8 cellular contexts compared by ENCODE assay signal in genomic region chr16:2883027-2883846, GRCh38. TPM values are rescaled to one million over a fixed set of nuclear protein-coding genes. Genes with fewer than 3 reads are reported as not detected.
DNase-seq lines count a peak whose midpoint lies in the region; ATAC-seq and TF ChIP-seq lines count a peak whose summit lies in the region.

A gene with protein sequence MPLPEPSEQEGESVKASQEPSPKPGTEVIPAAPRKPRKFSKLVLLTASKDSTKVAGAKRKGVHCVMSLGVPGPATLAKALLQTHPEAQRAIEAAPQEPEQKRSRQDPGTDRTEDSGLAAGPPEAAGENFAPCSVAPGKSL (plus strand): TSS chr16:2883215. CDS start chr16:2896450, 13,235 bp downstream.

- peaks cover 40% of the 10 kb centered on the region for H3K27me3 Mint-ChIP-seq in WTC11 (ENCODE audit: low read depth)

- no peak for TF ChIP-seq CTCF in AG04450 (IDR thresholded peaks at IDR 0.05; ENCODE audit: low read depth, low read length)
- TF ChIP-seq CTCF in WTC11 (IDR thresholded peaks at IDR 0.05): no peak
- no peak for TF ChIP-seq CTCF in cardiac fibroblast (IDR thresholded peaks at IDR 0.05; ENCODE audit: low read depth, low read length)

- H3K4me1 Mint-ChIP-seq in WTC11: peaks cover 6% of the 10 kb centered on the region

- POLR2A ChIA-PET in AG04450 (lab: Yijun Ruan, JAX) (interaction anchor here (0.7 to 2.4 kb wide), 8 partner anchors 15 to 201 kb away, joined by 3 to 16 read pairs (median 6); partner anchors contain the start of genes FLYWCH1 and KCTD5), WTC11 (lab: Charles Lee) (interaction anchor here (0.8 to 2.1 kb wide), 8 partner anchors 9 to 106 kb away, joined by 3 to 13 read pairs (median 4); partner anchors contain the start of genes ELOB and FLYWCH1)

- H3K36me3 Mint-ChIP-seq in WTC11: no peaks in the 10 kb centered on the region

- peaks cover 2% of the 10 kb centered on the region for H3K27me3 ChIP-seq in AG04450 (ENCODE audit: control insufficient read depth, insufficient read depth, low read length)

- ATAC-seq in GM18909 (IDR thresholded peaks at IDR 0.05; ENCODE audit: poor library complexity, unreplicated experiment) (peak; percentile 74), HG03175 (IDR thresholded peaks at IDR 0.05; ENCODE audit: unreplicated experiment) (peak; percentile 76), WTC11 (peak; percentile 87)

- H3K9me3 Mint-ChIP-seq in WTC11: peaks cover 9% of the 10 kb centered on the region

- CTCF ChIA-PET in AG04450 (lab: Charles Lee) (interaction anchor here (0.7 to 1.6 kb wide), 5 partner anchors 15 to 137 kb away, joined by 3 to 11 read pairs (median 4); no protein-coding TSS in a partner anchor), WTC11 (lab: Charles Lee) (interaction anchor here (0.6 to 2.9 kb wide), 32 partner anchors 8 to 213 kb away, joined by 3 to 35 read pairs (median 6); partner anchors contain the start of genes FLYWCH1, KREMEN2, PRSS21 and PRSS41)

- peak within 1 kb of the TSS; percentile 82 for H3K27ac Mint-ChIP-seq in WTC11

- DNase-seq in AG04450 (ENCODE audit: low read depth, low spot score): peak; percentile 91
- peak; percentile 84 for DNase-seq in NCI-H226
- peak; percentile 100 for DNase-seq in WTC11 (ENCODE audit: low spot score)
- peak; percentile 97 to 98 for DNase-seq in cardiac fibroblast (ENCODE audit: low read depth in 2 of 2)
- DNase-seq in iPS-NIHi7 (ENCODE audit: extremely low spot score): peak; percentile 97
- peak; percentile 88 for DNase-seq in smooth muscle cell of the brain vasculature (ENCODE audit: low read depth, low spot score)

- H3K9me3 ChIP-seq in AG04450 (ENCODE audit: control insufficient read depth, insufficient read depth, low read length): peaks cover 9% of the 10 kb centered on the region

- peak within 1 kb of the TSS; percentile 83 for H3K4me3 Mint-ChIP-seq in WTC11

- H3K27ac ChIP-seq in AG04450 (ENCODE audit: low read depth, low read length): peak within 1 kb of the TSS; percentile 87

- H3K4me3 ChIP-seq in AG04450 (ENCODE audit: low read depth, low read length) (peak within 1 kb of the TSS; percentile 83), cardiac fibroblast (replicated peaks in 1 of 2; ENCODE audit: low read depth in 2 of 2, low read length in 2 of 2) (peak within 1 kb of the TSS; percentile 81 to 95)

TF ChIP-seq in WTC11, 78 proteins besides CTCF, POLR2A, EP300 and RAD21 (continues in another document):
- TF ChIP-seq ZNF138 (CRISPR knock-in tag; conservative IDR thresholded peaks at IDR 0.05): no peak
- peak; percentile 63 for TF ChIP-seq MAX (CRISPR knock-in tag; IDR thresholded peaks at IDR 0.05)
- 0 out of 2 replicates have a peak, but pooled peaks have one; percentile 89 for TF ChIP-seq KAT7 (CRISPR knock-in tag; IDR thresholded peaks at IDR 0.05; ENCODE audit: borderline replicate concordance)
- no peak for TF ChIP-seq ZNF512 (CRISPR knock-in tag; IDR thresholded peaks at IDR 0.05; ENCODE audit: borderline replicate concordance)
- TF ChIP-seq, protein P1, sequence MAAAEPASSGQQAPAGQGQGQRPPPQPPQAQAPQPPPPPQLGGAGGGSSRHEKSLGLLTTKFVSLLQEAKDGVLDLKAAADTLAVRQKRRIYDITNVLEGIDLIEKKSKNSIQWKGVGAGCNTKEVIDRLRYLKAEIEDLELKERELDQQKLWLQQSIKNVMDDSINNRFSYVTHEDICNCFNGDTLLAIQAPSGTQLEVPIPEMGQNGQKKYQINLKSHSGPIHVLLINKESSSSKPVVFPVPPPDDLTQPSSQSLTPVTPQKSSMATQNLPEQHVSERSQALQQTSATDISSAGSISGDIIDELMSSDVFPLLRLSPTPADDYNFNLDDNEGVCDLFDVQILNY (CRISPR knock-in tag; IDR thresholded peaks at IDR 0.05): peak; percentile 62; the same call in 1 of the 2 replicates
- peak; percentile 77 for TF ChIP-seq SP1 (CRISPR knock-in tag; conservative IDR thresholded peaks at IDR 0.05)
- TF ChIP-seq SMAD3 (CRISPR knock-in tag; IDR thresholded peaks at IDR 0.05; ENCODE audit: borderline replicate concordance): no peak
- no peak for TF ChIP-seq NR3C1 (CRISPR knock-in tag; conservative IDR thresholded peaks at IDR 0.05; ENCODE audit: low read depth)
- no peak for TF ChIP-seq GABPB1 (CRISPR knock-in tag; IDR thresholded peaks at IDR 0.05)
- TF ChIP-seq NFATC4 (CRISPR knock-in tag; IDR thresholded peaks at IDR 0.05): no peak
- no peak for TF ChIP-seq STAT6 (CRISPR knock-in tag; conservative IDR thresholded peaks at IDR 0.05; ENCODE audit: low read depth)
- TF ChIP-seq, protein P2, sequence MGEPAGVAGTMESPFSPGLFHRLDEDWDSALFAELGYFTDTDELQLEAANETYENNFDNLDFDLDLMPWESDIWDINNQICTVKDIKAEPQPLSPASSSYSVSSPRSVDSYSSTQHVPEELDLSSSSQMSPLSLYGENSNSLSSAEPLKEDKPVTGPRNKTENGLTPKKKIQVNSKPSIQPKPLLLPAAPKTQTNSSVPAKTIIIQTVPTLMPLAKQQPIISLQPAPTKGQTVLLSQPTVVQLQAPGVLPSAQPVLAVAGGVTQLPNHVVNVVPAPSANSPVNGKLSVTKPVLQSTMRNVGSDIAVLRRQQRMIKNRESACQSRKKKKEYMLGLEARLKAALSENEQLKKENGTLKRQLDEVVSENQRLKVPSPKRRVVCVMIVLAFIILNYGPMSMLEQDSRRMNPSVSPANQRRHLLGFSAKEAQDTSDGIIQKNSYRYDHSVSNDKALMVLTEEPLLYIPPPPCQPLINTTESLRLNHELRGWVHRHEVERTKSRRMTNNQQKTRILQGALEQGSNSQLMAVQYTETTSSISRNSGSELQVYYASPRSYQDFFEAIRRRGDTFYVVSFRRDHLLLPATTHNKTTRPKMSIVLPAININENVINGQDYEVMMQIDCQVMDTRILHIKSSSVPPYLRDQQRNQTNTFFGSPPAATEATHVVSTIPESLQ (CRISPR knock-in tag; IDR thresholded peaks at IDR 0.05): no peak
- peak; percentile 70; the same call in 1 of the 2 replicates for TF ChIP-seq ZBTB43 (CRISPR knock-in tag; IDR thresholded peaks at IDR 0.05)
- no peak for TF ChIP-seq PRRX2 (CRISPR knock-in tag; IDR thresholded peaks at IDR 0.05)
- TF ChIP-seq ETV6 (CRISPR knock-in tag; IDR thresholded peaks at IDR 0.05): 0 out of 2 replicates have a peak, but pooled peaks have one; percentile 18
- 0 out of 2 replicates have a peak, but pooled peaks have one; percentile 62 for TF ChIP-seq CBFB (CRISPR knock-in tag; IDR thresholded peaks at IDR 0.05; ENCODE audit: low read depth)
- no peak for TF ChIP-seq MXD4 (CRISPR knock-in tag; IDR thresholded peaks at IDR 0.05; ENCODE audit: borderline replicate concordance)
- TF ChIP-seq ZNF232 (CRISPR knock-in tag; IDR thresholded peaks at IDR 0.05): 0 out of 2 replicates have a peak, but pooled peaks have one; percentile 71
- no peak for TF ChIP-seq ESRRA (CRISPR knock-in tag; IDR thresholded peaks at IDR 0.05; ENCODE audit: borderline replicate concordance)

RNA-seq across cellular contexts. Expression of the gene that starts here (rescaled TPM):
- polyA plus RNA-seq in AG04450 (2011; rRNA removed): 22.4 and 37.5 TPM in 2 replicates
- 5.9 and 8.5 TPM in 2 replicates for polyA minus RNA-seq in AG04450 (2011; rRNA and poly(A)+ RNA removed)
- total RNA-seq in WTC11 (2021): 19.7 to 25.0 TPM (median 20.7 TPM) in 3 replicates

Comparison
In these comparisons a context has a peak if more than half of its experiments do, and no peak if none do; other contexts are left out.
1. Peak in every context shown above with its lines: DNase-seq, ATAC-seq, H3K4me3 ChIP-seq and H3K27ac ChIP-seq.